Comparison of ENCODE assay signal across 20 cellular contexts in the genomic region with DNA sequence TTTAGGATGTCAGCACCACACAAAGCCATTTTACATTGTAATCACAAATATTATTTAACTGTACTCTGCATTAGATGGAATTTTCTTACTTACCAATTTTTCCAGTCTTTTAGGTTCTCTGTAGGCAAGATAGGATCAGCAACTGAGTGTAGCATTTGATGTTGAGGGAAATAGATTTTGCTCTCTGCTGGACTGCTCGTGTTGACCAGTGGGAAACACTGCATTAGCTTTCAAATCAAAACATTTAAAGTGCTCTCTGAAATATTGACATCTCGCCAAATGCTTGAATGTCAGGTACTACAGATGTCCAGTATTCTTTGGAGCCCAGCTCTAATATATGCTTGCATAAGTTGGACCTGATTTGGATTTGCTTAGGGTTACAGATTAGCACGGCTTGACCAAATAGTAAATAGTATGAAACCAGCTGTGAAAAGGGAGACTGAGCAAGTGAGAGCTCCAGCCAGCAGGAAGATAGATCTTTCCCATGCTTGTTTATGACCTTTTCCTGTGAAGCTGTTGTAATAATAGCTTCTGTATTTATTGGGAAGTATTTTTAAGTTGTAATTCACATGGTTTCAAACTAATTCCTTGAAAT. TPM values are rescaled to one million over a fixed set of nuclear protein-coding genes. Genes with fewer than 3 reads are reported as not detected.
DNase-seq lines count a peak whose midpoint lies in the region; ATAC-seq and TF ChIP-seq lines count a peak whose summit lies in the region.
"Had no signal": no experiment of that assay in that cellular context is flagged by ENCODE, and none has a peak within 500 bp of the region (broad histone marks: within the 10 kb centered on the region; RNA-seq: fewer than 3 reads in every experiment).

No MANE protein-coding gene starts in this region.

- H3K27me3 ChIP-seq in heart right ventricle = no peaks in the 10 kb centered on the region
- no peaks in the 10 kb centered on the region for H3K27me3 ChIP-seq in right cardiac atrium (ENCODE audit: control insufficient read depth, insufficient read depth)
- H3K27me3 ChIP-seq in esophagus muscularis mucosa = no peaks in the 10 kb centered on the region
- H3K27me3 ChIP-seq in upper lobe of right lung = no peaks in the 10 kb centered on the region
- no peaks in the 10 kb centered on the region for H3K27me3 ChIP-seq in upper lobe of left lung

- H3K36me3 Mint-ChIP-seq in naive B cell = peaks cover 12 to 23% of the 10 kb centered on the region in 2 donors

- H3K27ac Mint-ChIP-seq in naive B cell = peak overlapping the region in 5 of 6 donors; percentile 21 to 60 (median 43)
- H3K27ac Mint-ChIP-seq: B cell; CD4-positive, alpha-beta T cell had no signal

- H3K9me3 Mint-ChIP-seq in naive B cell = peaks cover 0 to 4% (median 0%) of the 10 kb centered on the region in 7 donors
- H3K9me3 Mint-ChIP-seq: CD4-positive, alpha-beta T cell had no signal

- H3K27me3 Mint-ChIP-seq in naive B cell = no peaks in the 10 kb centered on the region
- H3K27me3 Mint-ChIP-seq: B cell; CD4-positive, alpha-beta T cell had no signal

- intact Hi-C loops in heart right ventricle (cut with DNase I) (no loop called here), right cardiac atrium (cut with DNase I) (no loop called here), esophagus muscularis mucosa (cut with DNase I) (no loop called here), upper lobe of right lung (cut with DNase I) (no loop called here)

- peak overlapping the region in 9 of 10 donors; percentile 0 to 67 (median 54) for H3K27ac ChIP-seq in heart right ventricle
- no peak overlapping the region for H3K27ac ChIP-seq in right cardiac atrium (ENCODE audit: low read length)
- H3K27ac ChIP-seq in esophagus muscularis mucosa (replicated peaks in 1 of 4) = peak overlapping the region; percentile 8 to 48 (median 30)
- H3K27ac ChIP-seq in upper lobe of right lung = no peak overlapping the region
- no peak overlapping the region for H3K27ac ChIP-seq in upper lobe of left lung
- no peak overlapping the region for H3K27ac ChIP-seq in substantia nigra (ENCODE audit: low read depth, low read length, poor library complexity, severe bottlenecking)
- H3K27ac ChIP-seq: GM23248, HL-60, RWPE1 had no signal

- no peak overlapping the region for H3K4me3 Mint-ChIP-seq in naive B cell
- H3K4me3 Mint-ChIP-seq: B cell; CD4-positive, alpha-beta T cell had no signal

- H3K9me3 ChIP-seq in heart right ventricle = no peaks in the 10 kb centered on the region
- H3K9me3 ChIP-seq in right cardiac atrium (ENCODE audit: control insufficient read depth, low read length) = no peaks in the 10 kb centered on the region
- H3K9me3 ChIP-seq in esophagus muscularis mucosa = no peaks in the 10 kb centered on the region
- H3K9me3 ChIP-seq in upper lobe of right lung = no peaks in the 10 kb centered on the region
- H3K9me3 ChIP-seq in upper lobe of left lung = no peaks in the 10 kb centered on the region

- no peak for TF ChIP-seq CTCF in heart right ventricle (IDR thresholded peaks at IDR 0.05)
- no peak for TF ChIP-seq CTCF in esophagus muscularis mucosa (IDR thresholded peaks at IDR 0.05)
- no peak for TF ChIP-seq CTCF in upper lobe of right lung (IDR thresholded peaks at IDR 0.05)
- no peak for TF ChIP-seq CTCF in upper lobe of left lung (IDR thresholded peaks at IDR 0.05)

- WGBS in heart right ventricle, 2 donors = 30 to 44% methylated on average over 3 of the region's 3 CpGs
- WGBS in right cardiac atrium = 31% methylated on average over 3 of the region's 3 CpGs
- WGBS in esophagus muscularis mucosa = 53% methylated on average over 3 of the region's 3 CpGs
- WGBS in upper lobe of left lung, 2 donors = 36 to 40% methylated on average over 3 of the region's 3 CpGs

- ATAC-seq in heart right ventricle (peak in 6 of 8 donors; percentile 46 to 83 (median 55)), right cardiac atrium (no peak), naive B cell (ENCODE audit: low read depth in 2 of 2) (no peak), upper lobe of right lung (peak; percentile 31), upper lobe of left lung (ENCODE audit: low FRiP score in 2 of 2) (no peak)
- ATAC-seq: K562 had no signal

- H3K4me3 ChIP-seq in heart right ventricle (peak overlapping the region in 6 of 10 donors; percentile 8 to 36 (median 24)), right cardiac atrium (ENCODE audit: low read length) (no peak overlapping the region), esophagus muscularis mucosa (peak overlapping the region in 3 of 4 donors; percentile 1 to 30 (median 10)), upper lobe of right lung (peak overlapping the region; percentile 0), upper lobe of left lung (peak overlapping the region in 2 of 4 donors; percentile 4 to 13)
- H3K4me3 ChIP-seq: GM23248, K562 had no signal

- DNase-seq in heart right ventricle (no peak), right cardiac atrium (no peak), esophagus muscularis mucosa (ENCODE audit: extremely low spot score) (no peak), naive B cell (no peak), upper lobe of right lung (no peak), upper lobe of left lung (no peak), NCI-H1436 treated with DMSO at 0.1 percent for 48 hours (lab: John Stamatoyannopoulos, UW) (no peak), substantia nigra (lab: John Stamatoyannopoulos, UW) (no peak)
- DNase-seq: Calu3; CD4-positive, alpha-beta T cell; GM23248; NCI-H1694; NCI-H2107; NCI-H446 had no signal

- H3K36me3 ChIP-seq in heart right ventricle (no peaks in the 10 kb centered on the region), esophagus muscularis mucosa (no peaks in the 10 kb centered on the region), upper lobe of right lung (no peaks in the 10 kb centered on the region), upper lobe of left lung (no peaks in the 10 kb centered on the region)

- TF ChIP-seq POLR2A in esophagus muscularis mucosa (IDR thresholded peaks at IDR 0.05; ENCODE audit: low read depth) = no peak
- no peak for TF ChIP-seq POLR2A in upper lobe of left lung (IDR thresholded peaks at IDR 0.05)

- peaks cover 24 to 38% (median 32%) of the 10 kb centered on the region in 3 donors for H3K4me1 Mint-ChIP-seq in naive B cell

- H3K4me1 ChIP-seq in heart right ventricle (peaks cover 0 to 25% (median 5%) of the 10 kb centered on the region in 9 donors), right cardiac atrium (ENCODE audit: control insufficient read depth, insufficient read depth, low read length) (peaks cover 3% of the 10 kb centered on the region), esophagus muscularis mucosa (peaks cover 3 to 39% (median 29%) of the 10 kb centered on the region in 4 donors), upper lobe of right lung (no peaks in the 10 kb centered on the region), upper lobe of left lung (peaks cover 0 to 2% (median 0%) of the 10 kb centered on the region in 4 donors)

- no peak for TF ChIP-seq EP300 in esophagus muscularis mucosa (IDR thresholded peaks at IDR 0.05)
- TF ChIP-seq EP300 in upper lobe of left lung (IDR thresholded peaks at IDR 0.05) = no peak

RNA-seq across cellular contexts. Expression of a gene that starts 29.5 kb away (rescaled TPM):
- total RNA-seq in heart right ventricle (1 to 10 TPM; 1.5 to 5.3 (median 2.7) TPM), right cardiac atrium (1 to 10 TPM in 3 of 4 donors, under 1 TPM in 1; 0.39 to 1.3 (median 1.2) TPM), esophagus muscularis mucosa (10 to 100 TPM in 3 of 4 donors, 1 to 10 TPM in 1; 3.0 to 14.2 (median 12.4) TPM), upper lobe of right lung (7.2 TPM), upper lobe of left lung (1 to 10 TPM; 1.7 to 6.2 (median 3.9) TPM)
- polyA plus RNA-seq in heart right ventricle (1 to 10 TPM in 1 of 2 donors, under 1 TPM in 1; 0.72 to 4.0 TPM), right cardiac atrium (1.9 TPM), naive B cell (ENCODE audit: low read depth in 6 of 6) (10 to 100 TPM; 35.9 to 74.9 (median 53.4) TPM)
- total RNA-seq: Calu3, Daoy, GM23248, K562, SK-MEL-5 had no signal
- polyA plus RNA-seq: GM23248, K562 had no signal

RNA-seq across cellular contexts. Expression of a gene that starts 45.9 kb away (rescaled TPM):
- 1 to 10 TPM in 1 of 10 donors, under 1 TPM in 3, not detected in 6; 0.31 to 3.7 (median 0.47) TPM for total RNA-seq in heart right ventricle
- under 1 TPM; 0.36 to 0.66 TPM for polyA plus RNA-seq in heart right ventricle
- total RNA-seq in right cardiac atrium = under 1 TPM in 3 of 4 donors, not detected in 1; 0.20 to 0.50 (median 0.39) TPM
- 0.34 TPM for polyA plus RNA-seq in right cardiac atrium
- total RNA-seq in esophagus muscularis mucosa = 1 to 10 TPM in 2 of 4 donors, under 1 TPM in 2; 0.46 to 3.7 (median 1.3) TPM
- 1 to 10 TPM in 4 of 6 donors, under 1 TPM in 2; 0.62 to 4.7 (median 1.7) TPM for polyA plus RNA-seq in naive B cell (ENCODE audit: low read depth in 6 of 6)
- total RNA-seq in upper lobe of right lung = 3.2 TPM
- total RNA-seq in upper lobe of left lung = 1 to 10 TPM; 1.0 to 6.6 (median 2.8) TPM
- total RNA-seq: Calu3, Daoy, GM23248, K562, SK-MEL-5 had no signal
- polyA plus RNA-seq: GM23248, K562 had no signal

Comparison
In these comparisons a context has a peak if more than half of its experiments do, and no peak if none do; other contexts are left out.
1. ATAC-seq: peak in heart right ventricle (6 of 8) and upper lobe of right lung (single experiment); none in right cardiac atrium (0 of 2), naive B cell (0 of 2) and upper lobe of left lung (0 of 2).
2. H3K27ac ChIP-seq: peak in heart right ventricle (9 of 10) and esophagus muscularis mucosa (4 of 4); none in right cardiac atrium (single experiment), upper lobe of right lung (single experiment), upper lobe of left lung (0 of 4) and substantia nigra (single experiment).